23 cellular contexts compared by ENCODE assay signal in the genomic region with DNA sequence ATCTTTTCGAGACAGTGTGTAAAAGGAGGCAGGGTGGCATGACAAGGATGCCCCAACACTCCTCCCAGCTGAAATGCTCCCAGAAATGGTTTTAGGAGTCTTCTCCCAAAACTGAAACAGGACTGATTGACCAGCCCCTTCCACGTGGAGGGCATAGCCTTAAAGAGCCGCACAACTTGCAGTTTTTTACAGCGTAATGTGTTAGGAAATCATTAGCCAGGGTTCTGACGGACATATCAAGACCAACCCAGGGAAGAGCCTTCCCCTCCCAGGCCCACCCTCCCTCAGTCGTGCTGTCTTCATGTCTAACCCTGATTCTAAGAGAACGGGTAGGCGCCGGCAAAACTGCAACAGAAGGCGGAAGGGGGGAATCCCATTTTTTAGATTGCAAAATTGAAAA.
A peak's percentile ranks its signal among the peaks of the same experiment; 100 is the strongest.
DNase-seq lines count a peak whose midpoint lies in the region; ATAC-seq, FAIRE-seq and TF ChIP-seq lines count a peak whose summit lies in the region.
"Had no signal": no experiment of that assay in that cellular context is flagged by ENCODE, and none has a peak within 500 bp of the region (broad histone marks: within the 10 kb centered on the region; RNA-seq: fewer than 3 reads in every experiment).

No MANE protein-coding gene starts in this region.

- no peak for TF ChIP-seq POLR2A in testis (IDR thresholded peaks at IDR 0.05)

- 89 to 90% methylated on average over 10 of the region's 10 CpGs for WGBS in testis, 2 donors

- ATAC-seq in GM21619 (IDR thresholded peaks at IDR 0.05; ENCODE audit: unreplicated experiment), result no peak
- ATAC-seq: CD8-positive, alpha-beta T cell; HCT116; Right ventricle myocardium inferior had no signal

- TF ChIP-seq CTCF in bronchial epithelial cell (IDR thresholded peaks at IDR 0.05; ENCODE audit: insufficient read depth, low read length, severe bottlenecking), result no peak
- TF ChIP-seq CTCF in testis (IDR thresholded peaks at IDR 0.05), result no peak

- peak overlapping the region; percentile 76 to 78 for H3K27ac ChIP-seq in mucosa of rectum (ENCODE audit: low read depth in 2 of 2, low read length in 2 of 2)
- H3K27ac ChIP-seq in testis, result no peak overlapping the region
- H3K27ac ChIP-seq: BLaER1 treated with 17β-estradiol and CSF1 and Interleukin-3, amounts not matched to agents 10 nM and 100 nM; SJSA1 had no signal

- no peaks in the 10 kb centered on the region for H3K36me3 ChIP-seq in bronchial epithelial cell (ENCODE audit: control insufficient read depth, insufficient read depth, low read length)
- H3K36me3 ChIP-seq in mucosa of rectum (ENCODE audit: control insufficient read depth in 2 of 2, insufficient read depth in 2 of 2, low read length in 2 of 2), result peaks cover 3 to 9% of the 10 kb centered on the region in 2 donors
- H3K36me3 ChIP-seq in testis (ENCODE audit: low read depth, missing control alignments), result no peaks in the 10 kb centered on the region

- H3K9me3 ChIP-seq in mucosa of rectum (ENCODE audit: control insufficient read depth in 2 of 2, low read length in 2 of 2), result no peaks in the 10 kb centered on the region
- H3K9me3 ChIP-seq in testis, result no peaks in the 10 kb centered on the region
- H3K9me3 ChIP-seq: BLaER1 treated with 17β-estradiol and CSF1 and Interleukin-3, amounts not matched to agents 10 nM and 100 nM; SJSA1 had no signal

- DNase-seq in bronchial epithelial cell (ENCODE audit: low read depth) (no peak), kidney tubule cell (ENCODE audit: low spot score) (peak; percentile 33), 8988T (no peak), CD1c-positive myeloid dendritic cell (ENCODE audit: extremely low spot score) (no peak), testis (no peak)
- DNase-seq: Calu3; CD8-positive, alpha-beta T cell; GDM1; Karpas-422; NCI-H1105 treated with DMSO at 0.1 percent for 48 hours; NCI-H1694; NCI-H2081 treated with DMSO at 0.1 percent for 48 hours; NCI-H2171 treated with DMSO at 0.1 percent for 48 hours; NCI-H524 treated with DMSO at 0.1 percent for 48 hours had no signal

- intact Hi-C loops in testis (cut with DNase I; ENCODE audit: low total_unique reads), result no loop called here

- H3K27me3 ChIP-seq in bronchial epithelial cell (ENCODE audit: control insufficient read depth, insufficient read depth, low read length) (no peaks in the 10 kb centered on the region), mucosa of rectum (ENCODE audit: control insufficient read depth in 2 of 2, insufficient read depth in 2 of 2, low read length in 2 of 2) (no peaks in the 10 kb centered on the region), testis (no peaks in the 10 kb centered on the region)
- H3K27me3 ChIP-seq: BLaER1 treated with 17β-estradiol and CSF1 and Interleukin-3, amounts not matched to agents 10 nM and 100 nM; SJSA1 had no signal

- H3K4me1 ChIP-seq in mucosa of rectum (ENCODE audit: control insufficient read depth in 2 of 2, insufficient read depth in 2 of 2, low read length in 2 of 2), result peaks cover 30 to 35% of the 10 kb centered on the region in 2 donors
- H3K4me1 ChIP-seq in testis, result peaks cover 4% of the 10 kb centered on the region

- peak; percentile 7 for FAIRE-seq in bronchial epithelial cell (lab: Jason Lieb, UNC)
- FAIRE-seq: GM19239, H1, HTR-8/SVneo had no signal

- peak overlapping the region in 1 of 2 donors; percentile 33 for H3K9ac ChIP-seq in mucosa of rectum (ENCODE audit: low read depth in 1 of 2, low read length in 2 of 2)
- H3K9ac ChIP-seq: BLaER1 treated with 17β-estradiol and CSF1 and Interleukin-3, amounts not matched to agents 10 nM and 100 nM had no signal

- H3K4me3 ChIP-seq in bronchial epithelial cell (ENCODE audit: low read depth, low read length) (no peak overlapping the region), mucosa of rectum (ENCODE audit: low read length in 2 of 2) (no peak overlapping the region), testis (no peak overlapping the region)
- H3K4me3 ChIP-seq: BLaER1 treated with 17β-estradiol and CSF1 and Interleukin-3, amounts not matched to agents 10 nM and 100 nM; SJSA1 had no signal

Comparison
In these comparisons a context has a peak if more than half of its experiments do, and no peak if none do; other contexts are left out.
1. H3K27ac ChIP-seq: peak in mucosa of rectum (2 of 2); none in testis (0 of 2).